Comparison of ENCODE assay signal across 1 cellular context in the genomic region with DNA sequence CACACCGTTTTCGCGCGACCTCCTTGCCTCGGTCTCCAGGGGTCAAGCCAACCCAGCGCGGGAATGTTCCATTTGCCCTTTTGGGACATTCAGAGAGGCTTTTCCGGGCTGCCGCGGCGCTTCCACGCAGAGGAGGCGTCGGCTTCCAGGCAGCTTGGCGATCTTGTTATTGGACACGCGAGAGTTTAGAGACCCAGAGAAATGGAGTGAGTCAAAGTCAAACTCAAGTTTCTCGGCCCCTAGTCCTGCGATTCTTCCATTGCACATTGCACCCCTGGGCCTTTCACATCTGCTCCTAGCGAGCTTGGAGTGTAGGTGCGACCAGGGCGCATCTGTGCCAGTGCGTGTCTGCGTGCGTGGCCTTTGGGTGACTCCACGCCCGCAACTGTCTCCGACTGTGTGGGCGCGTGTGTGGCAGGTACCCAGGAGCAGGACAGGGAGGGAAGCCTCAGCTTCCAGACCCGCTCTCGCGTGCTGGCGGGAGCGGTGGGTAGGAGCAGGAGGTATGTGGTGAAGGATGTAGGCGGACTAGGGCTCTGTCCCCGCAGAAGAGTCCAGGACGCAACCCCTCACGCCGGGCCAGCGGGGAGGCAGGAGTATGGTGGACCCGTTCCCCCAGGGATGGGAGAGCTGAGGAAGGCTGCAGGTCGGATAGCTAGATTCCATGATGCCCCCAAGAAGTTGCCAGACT.
TF ChIP-seq lines count a peak whose summit lies in the region.

No MANE protein-coding gene starts in this region.

TF ChIP-seq in IMR-90, 13 proteins besides CTCF, POLR2A, EP300 and RAD21:
- TF ChIP-seq RFX5 (IDR thresholded peaks at IDR 0.05; ENCODE audit: low read depth, low read length), result no peak
- TF ChIP-seq MAFK (IDR thresholded peaks at IDR 0.05; ENCODE audit: low read depth, low read length), result no peak
- TF ChIP-seq NFE2L2 (IDR thresholded peaks at IDR 0.05; ENCODE audit: low read depth, low read length), result no peak
- no peak for TF ChIP-seq FOS (IDR thresholded peaks at IDR 0.05; ENCODE audit: low read depth, low read length)
- TF ChIP-seq MXI1 (IDR thresholded peaks at IDR 0.05; ENCODE audit: borderline replicate concordance, low read depth, low read length), result no peak
- TF ChIP-seq, protein P1, sequence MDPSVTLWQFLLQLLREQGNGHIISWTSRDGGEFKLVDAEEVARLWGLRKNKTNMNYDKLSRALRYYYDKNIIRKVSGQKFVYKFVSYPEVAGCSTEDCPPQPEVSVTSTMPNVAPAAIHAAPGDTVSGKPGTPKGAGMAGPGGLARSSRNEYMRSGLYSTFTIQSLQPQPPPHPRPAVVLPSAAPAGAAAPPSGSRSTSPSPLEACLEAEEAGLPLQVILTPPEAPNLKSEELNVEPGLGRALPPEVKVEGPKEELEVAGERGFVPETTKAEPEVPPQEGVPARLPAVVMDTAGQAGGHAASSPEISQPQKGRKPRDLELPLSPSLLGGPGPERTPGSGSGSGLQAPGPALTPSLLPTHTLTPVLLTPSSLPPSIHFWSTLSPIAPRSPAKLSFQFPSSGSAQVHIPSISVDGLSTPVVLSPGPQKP (IDR thresholded peaks at IDR 0.05; ENCODE audit: borderline replicate concordance, low read depth, low read length), result no peak
- TF ChIP-seq SMC3 (IDR thresholded peaks at IDR 0.05; ENCODE audit: low read depth, low read length), result no peak
- TF ChIP-seq CHD1 (IDR thresholded peaks at IDR 0.05; ENCODE audit: low read depth, low read length), result no peak
- TF ChIP-seq, protein P2, sequence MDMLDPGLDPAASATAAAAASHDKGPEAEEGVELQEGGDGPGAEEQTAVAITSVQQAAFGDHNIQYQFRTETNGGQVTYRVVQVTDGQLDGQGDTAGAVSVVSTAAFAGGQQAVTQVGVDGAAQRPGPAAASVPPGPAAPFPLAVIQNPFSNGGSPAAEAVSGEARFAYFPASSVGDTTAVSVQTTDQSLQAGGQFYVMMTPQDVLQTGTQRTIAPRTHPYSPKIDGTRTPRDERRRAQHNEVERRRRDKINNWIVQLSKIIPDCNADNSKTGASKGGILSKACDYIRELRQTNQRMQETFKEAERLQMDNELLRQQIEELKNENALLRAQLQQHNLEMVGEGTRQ (IDR thresholded peaks at IDR 0.05; ENCODE audit: low read depth, low read length), result no peak
TF ChIP-seq in IMR-90: peak in this region for 0.
